In genomic region chr18:42025491-42025890, GRCh38 we compare ENCODE assay signal across 13 cellular contexts.
DNase-seq lines count a peak whose midpoint lies in the region; ATAC-seq, FAIRE-seq and TF ChIP-seq lines count a peak whose summit lies in the region.
"Had no signal": no experiment of that assay in that cellular context is flagged by ENCODE, and none has a peak within 500 bp of the region (broad histone marks: within the 10 kb centered on the region; RNA-seq: fewer than 3 reads in every experiment).

No MANE protein-coding gene starts in this region.

- TF ChIP-seq EP300 in HepG2 (IDR thresholded peaks at IDR 0.05; ENCODE audit: low read depth in 2 of 2, low read length in 2 of 2) (no peak), HepG2 (CRISPR knock-in tag; IDR thresholded peaks at IDR 0.05; ENCODE audit: borderline replicate concordance) (no peak)

- H3K4me1 ChIP-seq in adrenal gland (replicated peaks in 1 of 2) (no peaks in the 10 kb centered on the region), HepG2 (ENCODE audit: insufficient read depth, low read length) (no peaks in the 10 kb centered on the region)
- H3K4me1 ChIP-seq: left ventricle myocardium inferior, pancreas had no signal

- no peak for TF ChIP-seq POLR2A in adrenal gland (IDR thresholded peaks at IDR 0.05)
- TF ChIP-seq POLR2A in HepG2 (IDR thresholded peaks at IDR 0.05; ENCODE audit: insufficient read depth in 1 of 2, low read depth in 2 of 2, low read length in 2 of 2) = no peak

- in situ Hi-C loops in HepG2 (cut with HindIII; ENCODE audit: extremely low pct_ligation_motif_present, low pct_unique_long_range_greater_than_20kb) = no loop called here

- FAIRE-seq in D721Med (lab: Jason Lieb, UNC) = peak; percentile 29
- no peak for FAIRE-seq in HepG2 (lab: Jason Lieb, UNC)
- FAIRE-seq: pancreas had no signal

- no peak overlapping the region for H3K4me2 ChIP-seq in HepG2 (ENCODE audit: low read depth, low read length)

- intact Hi-C loops in adrenal gland (cut with DNase I) (no loop called here), HepG2 (cut with micrococcal nuclease; ENCODE audit: unreplicated experiment) (no loop called here)

- no peak overlapping the region for H3K27ac ChIP-seq in adrenal gland
- H3K27ac ChIP-seq in HepG2 (ENCODE audit: extremely low read length, insufficient read depth, low read length) = no peak overlapping the region
- H3K27ac ChIP-seq: left ventricle myocardium inferior, pancreas, SJSA1 had no signal

- peaks cover 0 to 19% of the 10 kb centered on the region in 2 donors for H3K36me3 ChIP-seq in adrenal gland (replicated peaks in 1 of 2)
- peaks cover 2 to 15% of the 10 kb centered on the region in 2 experiments; a peak in 4 of 5 replicates for H3K36me3 ChIP-seq in HepG2 (replicated peaks in 1 of 2; ENCODE audit: control insufficient read depth in 1 of 2, insufficient read depth in 2 of 2, low read length in 2 of 2)

- H3K4me1 Mint-ChIP-seq in IgD-negative memory B cell = peaks cover 0 to 13% (median 6%) of the 10 kb centered on the region in 3 donors

- H3K27me3 Mint-ChIP-seq in IgD-negative memory B cell = peaks cover 1% of the 10 kb centered on the region

- POLR2A ChIA-PET in HepG2 (lab: Yijun Ruan, JAX) = no interaction called here

- peak overlapping the region in 2 of 3 donors; percentile 57 to 80 for H3K27ac Mint-ChIP-seq in IgD-negative memory B cell

- no peaks in the 10 kb centered on the region for H3K9me3 Mint-ChIP-seq in IgD-negative memory B cell

- H3K4me3 Mint-ChIP-seq in IgD-negative memory B cell = no peak overlapping the region

- no peak overlapping the region for H3K4me3 ChIP-seq in adrenal gland
- no peak overlapping the region for H3K4me3 ChIP-seq in HepG2 (replicated peaks in 1 of 3; ENCODE audit: insufficient read depth in 1 of 3, low read depth in 2 of 3, low read length in 3 of 3)
- H3K4me3 ChIP-seq: left ventricle myocardium inferior, pancreas, SJSA1 had no signal

- H4K20me1 ChIP-seq in HepG2 (ENCODE audit: insufficient read depth, low read length) = no peaks in the 10 kb centered on the region

- no peaks in the 10 kb centered on the region for H3K27me3 ChIP-seq in adrenal gland
- H3K27me3 ChIP-seq in HepG2 (ENCODE audit: control insufficient read depth in 1 of 2, insufficient read depth in 2 of 2, low read length in 2 of 2) = no peaks in the 10 kb centered on the region
- H3K27me3 ChIP-seq: pancreas, SJSA1 had no signal

- no peaks in the 10 kb centered on the region for H3K79me2 ChIP-seq in HepG2 (ENCODE audit: insufficient read depth, low read length)

- no peak for TF ChIP-seq RAD21 in HepG2 (CRISPR knock-in tag; IDR thresholded peaks at IDR 0.05)

- H3K36me3 Mint-ChIP-seq in IgD-negative memory B cell = peaks cover 13% of the 10 kb centered on the region

- H2AFZ ChIP-seq in HepG2 (ENCODE audit: low read length) = no peak overlapping the region

- BruUV-seq in HepG2 (replicated peaks; lab: Mats Ljungman, UMichigan) = no TSS peak

- H3K9me3 ChIP-seq in adrenal gland (replicated peaks in 1 of 3) (no peaks in the 10 kb centered on the region), HepG2 (ENCODE audit: low read length) (no peaks in the 10 kb centered on the region)
- H3K9me3 ChIP-seq: left ventricle myocardium inferior, pancreas, SJSA1 had no signal

- WGBS in adrenal gland, 4 donors = 93 to 100% (median 97%) methylated on average over 1 of the region's 1 CpG
- 100% methylated on average over 1 of the region's 1 CpG for WGBS in HepG2 (ENCODE audit: low lambda C conversion rate)

- DNase-seq in D721Med (ENCODE audit: insufficient read length, low spot score) = no peak
- no peak for DNase-seq in adrenal gland
- no peak for DNase-seq in HepG2 (ENCODE audit: low spot score)
- no peak for DNase-seq in GM10266 (ENCODE audit: extremely low spot score)
- DNase-seq: GF-D8, left ventricle myocardium inferior, pancreas had no signal

- no peak overlapping the region for H3K9ac ChIP-seq in HepG2 (ENCODE audit: insufficient read depth, low read depth, low read length)

- CTCF ChIA-PET in HepG2 (lab: Yijun Ruan, JAX; ENCODE audit: low intra/inter-chr PET ratio, low total read pairs) = no interaction called here

- ATAC-seq in GM19351 (IDR thresholded peaks at IDR 0.05; ENCODE audit: unreplicated experiment) = peak; percentile 29
- ATAC-seq in HG02884 (IDR thresholded peaks at IDR 0.05; ENCODE audit: unreplicated experiment) = peak; percentile 7
- no peak for ATAC-seq in HepG2
- ATAC-seq in GM18858 (IDR thresholded peaks at IDR 0.05; ENCODE audit: unreplicated experiment) = no peak
- ATAC-seq: HCT116, pancreas had no signal

- TF ChIP-seq CTCF in D721Med (IDR thresholded peaks at IDR 0.05; ENCODE audit: insufficient read depth, missing control alignments) (no peak), adrenal gland (IDR thresholded peaks at IDR 0.05) (no peak), HepG2 (CRISPR knock-in tag; IDR thresholded peaks at IDR 0.05) (no peak), GM10266 (IDR thresholded peaks at IDR 0.05; ENCODE audit: control insufficient read depth, insufficient read depth, low read depth, missing control alignments) (no peak)

TF ChIP-seq in HepG2, 621 proteins besides CTCF, POLR2A, EP300 and RAD21 (continues in another document):
- TF ChIP-seq, protein P1, sequence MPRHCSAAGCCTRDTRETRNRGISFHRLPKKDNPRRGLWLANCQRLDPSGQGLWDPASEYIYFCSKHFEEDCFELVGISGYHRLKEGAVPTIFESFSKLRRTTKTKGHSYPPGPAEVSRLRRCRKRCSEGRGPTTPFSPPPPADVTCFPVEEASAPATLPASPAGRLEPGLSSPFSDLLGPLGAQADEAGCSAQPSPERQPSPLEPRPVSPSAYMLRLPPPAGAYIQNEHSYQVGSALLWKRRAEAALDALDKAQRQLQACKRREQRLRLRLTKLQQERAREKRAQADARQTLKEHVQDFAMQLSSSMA (CRISPR knock-in tag; IDR thresholded peaks at IDR 0.05) = no peak
- TF ChIP-seq CREB3 (CRISPR knock-in tag; IDR thresholded peaks at IDR 0.05) = no peak
- no peak for TF ChIP-seq ZNF75D (CRISPR knock-in tag; IDR thresholded peaks at IDR 0.05; ENCODE audit: borderline replicate concordance)
- TF ChIP-seq YEATS2 (CRISPR knock-in tag; IDR thresholded peaks at IDR 0.05; ENCODE audit: borderline replicate concordance) = no peak
- TF ChIP-seq SIN3A (IDR thresholded peaks at IDR 0.05; ENCODE audit: borderline replicate concordance, low read depth, low read length) = no peak
- no peak for TF ChIP-seq HMG20B (CRISPR knock-in tag; conservative IDR thresholded peaks at IDR 0.05)
- no peak for TF ChIP-seq BRF2 (CRISPR knock-in tag; IDR thresholded peaks at IDR 0.05)
- TF ChIP-seq HMGXB4 (CRISPR knock-in tag; IDR thresholded peaks at IDR 0.05; ENCODE audit: borderline replicate concordance in 1 of 2, low read depth in 1 of 2) = no peak
- no peak for TF ChIP-seq TP53 (CRISPR knock-in tag; conservative IDR thresholded peaks at IDR 0.05)
- TF ChIP-seq ZKSCAN5 (CRISPR knock-in tag; IDR thresholded peaks at IDR 0.05) = no peak

Comparison
In these comparisons a context has a peak if more than half of its experiments do, and no peak if none do; other contexts are left out.
1. ATAC-seq: peak in GM19351 (single experiment) and HG02884 (single experiment); none in HepG2 (single experiment) and GM18858 (single experiment).